ENCODE assay signal across 10 cellular contexts in the genomic region with DNA sequence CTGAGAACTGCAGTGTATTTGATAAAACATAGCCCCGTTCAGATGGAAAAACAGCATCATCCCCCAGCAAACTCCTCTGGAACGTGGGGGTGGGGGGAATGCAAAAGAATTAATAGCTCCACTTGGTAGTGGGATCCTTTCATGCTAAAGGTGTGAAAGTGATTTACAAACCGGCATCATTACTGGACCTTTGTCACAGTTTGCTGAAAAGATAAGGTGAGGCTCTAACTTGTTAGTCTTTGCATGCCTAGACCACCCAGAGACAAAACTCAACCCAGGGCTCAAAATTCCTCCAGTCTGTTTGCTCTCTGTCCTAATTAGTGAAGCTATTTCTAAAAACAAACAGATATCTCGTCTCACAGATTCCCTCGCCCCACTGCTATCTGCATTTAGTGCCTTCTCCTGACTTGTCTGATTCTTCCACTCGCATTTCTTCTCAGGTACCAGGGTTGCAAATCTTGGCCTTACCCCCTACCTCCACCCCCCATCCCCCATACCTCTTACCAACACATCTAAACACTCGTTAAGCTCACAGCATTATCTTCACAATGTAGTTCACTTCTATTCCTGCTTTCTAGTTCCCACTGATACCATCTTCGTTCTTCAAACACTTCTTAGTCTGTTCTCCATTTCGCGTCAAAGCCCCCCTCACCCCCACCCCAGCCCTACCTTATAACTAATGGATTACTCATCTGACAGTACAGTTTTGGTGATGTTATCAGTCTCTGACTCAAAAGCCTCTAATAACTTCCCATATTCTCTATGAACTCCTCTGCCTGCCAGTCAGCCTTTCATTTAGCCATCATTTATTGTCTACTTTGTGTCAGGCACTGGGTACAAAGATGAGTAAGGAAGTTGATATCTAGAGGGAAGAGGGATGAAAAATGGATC. TPM values are rescaled to one million over a fixed set of nuclear protein-coding genes. Genes with fewer than 3 reads are reported as not detected.
A peak's percentile ranks its signal among the peaks of the same experiment; 100 is the strongest.
DNase-seq lines count a peak whose midpoint lies in the region; ATAC-seq and TF ChIP-seq lines count a peak whose summit lies in the region.
"Had no signal": no experiment of that assay in that cellular context is flagged by ENCODE, and none has a peak within 500 bp of the region (broad histone marks: within the 10 kb centered on the region; RNA-seq: fewer than 3 reads in every experiment).

No MANE protein-coding gene starts in this region.

- no peaks in the 10 kb centered on the region for H3F3A ChIP-seq in DOHH2 (ENCODE audit: control insufficient read depth, insufficient read depth)

- WGBS in HUES64, result 6% methylated on average over 10 of the region's 10 CpGs

- H3K4me3 ChIP-seq in DOHH2 (ENCODE audit: low read length) (peak overlapping the region; percentile 0; the same call in 1 of the 2 replicates), HUES64 (ENCODE audit: low read length) (peak overlapping the region; percentile 2; the same call in 1 of the 2 replicates), upper lobe of right lung (no peak overlapping the region)
- H3K4me3 ChIP-seq: SK-N-MC had no signal

- intact Hi-C loops in upper lobe of right lung (cut with DNase I), result no loop called here

- H3K27ac ChIP-seq in DOHH2 (ENCODE audit: low read depth, low read length) (no peak overlapping the region), HUES64 (ENCODE audit: low read depth, low read length) (no peak overlapping the region), upper lobe of right lung (no peak overlapping the region)

- no peaks in the 10 kb centered on the region for H4K20me1 ChIP-seq in DOHH2 (ENCODE audit: control insufficient read depth, insufficient read depth, low read depth, low read length)

- H3K27me3 ChIP-seq in DOHH2 (ENCODE audit: control insufficient read depth, low read length) (peaks cover 8% of the 10 kb centered on the region; the same call in 1 of the 2 replicates), HUES64 (ENCODE audit: insufficient read depth, low read length) (peaks cover 72% of the 10 kb centered on the region), upper lobe of right lung (no peaks in the 10 kb centered on the region)

- no peaks in the 10 kb centered on the region for H3K9me3 Mint-ChIP-seq in nephron

- no peak for ATAC-seq in upper lobe of right lung

- peak overlapping the region; percentile 7 to 56 (median 52) for H3K4me3 Mint-ChIP-seq in nephron

- peak overlapping the region; percentile 53 to 89 (median 81) for H3K27ac Mint-ChIP-seq in nephron

- H3K36me3 Mint-ChIP-seq in nephron (ENCODE audit: low read depth), result no peaks in the 10 kb centered on the region

- no peaks in the 10 kb centered on the region for H3K27me3 Mint-ChIP-seq in nephron (ENCODE audit: low read depth)

- H3K4me1 ChIP-seq in DOHH2 (ENCODE audit: control insufficient read depth, low read length) (peaks cover 28% of the 10 kb centered on the region), HUES64 (ENCODE audit: insufficient read depth, low read length) (peaks cover 80% of the 10 kb centered on the region), upper lobe of right lung (peaks cover 74% of the 10 kb centered on the region)

- H3K36me3 ChIP-seq in DOHH2 (ENCODE audit: control insufficient read depth, low read length) (no peaks in the 10 kb centered on the region), HUES64 (ENCODE audit: insufficient read depth, low read length) (no peaks in the 10 kb centered on the region), upper lobe of right lung (no peaks in the 10 kb centered on the region)

- peak overlapping the region; percentile 34 for H3K4me2 ChIP-seq in DOHH2 (ENCODE audit: low read length)

- no peaks in the 10 kb centered on the region for H3K79me2 ChIP-seq in DOHH2 (ENCODE audit: control insufficient read depth, low read length)

- H3K4me1 Mint-ChIP-seq in nephron, result peaks cover 93% of the 10 kb centered on the region

- H3K9ac ChIP-seq in HUES64 (ENCODE audit: low read depth, low read length), result no peak overlapping the region

- H3K9me2 ChIP-seq in DOHH2 (replicated peaks; ENCODE audit: control insufficient read depth, low read length), result no peaks in the 10 kb centered on the region

- TF ChIP-seq CTCF in DOHH2 (IDR thresholded peaks at IDR 0.05; ENCODE audit: low read depth, low read length, poor library complexity, severe bottlenecking), result no peak
- no peak for TF ChIP-seq CTCF in nephron (IDR thresholded peaks at IDR 0.05; ENCODE audit: unreplicated experiment in 3 of 3)
- TF ChIP-seq CTCF in upper lobe of right lung (IDR thresholded peaks at IDR 0.05), result no peak

- H3K9me3 ChIP-seq in DOHH2 (ENCODE audit: control insufficient read depth, insufficient read depth, low read length) (no peaks in the 10 kb centered on the region), HUES64 (ENCODE audit: insufficient read depth, low read depth, low read length) (no peaks in the 10 kb centered on the region), upper lobe of right lung (no peaks in the 10 kb centered on the region)

- peak; percentile 44 for DNase-seq in activated naive CD4-positive, alpha-beta T cell treated with anti-CD3 and anti-CD28 coated beads, Interleukin-2, amount 50 U/mL, for 16 hours
- DNase-seq in ecto neural progenitor cell (ENCODE audit: low spot score) (no peak), GM03348 (ENCODE audit: low spot score) (no peak), SK-N-DZ (ENCODE audit: low spot score) (no peak), upper lobe of right lung (no peak)
- DNase-seq: occipital lobe had no signal

RNA-seq across cellular contexts. Expression of gene IER5, which starts 11.8 kb away (rescaled TPM):
- polyA plus RNA-seq in HUES64 (2013, experiment 1 of 2), result 5.6 TPM
- 7.2 TPM for polyA plus RNA-seq in HUES64 (2013, experiment 2 of 2)
- polyA plus RNA-seq in SK-N-DZ (2014; cell fraction: cytosol; rRNA removed), result 6.8 and 8.7 TPM in 2 replicates
- 5.2 and 6.5 TPM in 2 replicates for polyA plus RNA-seq in SK-N-DZ (2014; cell fraction: nucleus; rRNA removed)
- total RNA-seq in upper lobe of right lung, result 32.0 TPM
